17 cellular contexts compared by ENCODE assay signal in the genomic region with DNA sequence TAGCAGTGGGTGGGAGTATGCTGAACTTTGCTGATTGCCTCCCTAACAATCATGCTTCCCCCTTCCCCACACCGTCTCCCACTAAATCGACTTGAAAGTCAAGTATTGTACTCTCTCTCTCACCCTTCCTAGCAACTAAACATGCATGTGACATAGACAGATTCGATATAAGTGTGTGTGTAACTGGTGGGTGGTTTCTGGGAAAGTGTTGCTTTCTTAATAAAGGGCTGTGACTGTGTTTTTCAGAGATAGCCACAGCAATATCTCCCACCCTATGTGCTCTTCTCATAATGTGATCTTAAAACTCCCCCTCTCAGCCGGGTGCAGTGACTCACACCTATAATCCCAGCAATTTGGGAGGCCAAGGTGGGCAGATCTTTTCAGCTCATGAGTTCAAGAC.
"Had no signal": no experiment of that assay in that cellular context is flagged by ENCODE, and none has a peak within 500 bp of the region (broad histone marks: within the 10 kb centered on the region; RNA-seq: fewer than 3 reads in every experiment).

No MANE protein-coding gene starts in this region.

- H3K27ac ChIP-seq: adrenal gland, breast epithelium, parathyroid adenoma, sigmoid colon, stomach had no signal

- H3K36me3 Mint-ChIP-seq: type B pancreatic cell had no signal

- H3K79me2 ChIP-seq: parathyroid adenoma had no signal

- H3K27me3 Mint-ChIP-seq: T-helper 17 cell, type B pancreatic cell had no signal

- H3K36me3 ChIP-seq: adrenal gland, breast epithelium, sigmoid colon, stomach had no signal

- H3K4me1 ChIP-seq: adrenal gland, breast epithelium, parathyroid adenoma, sigmoid colon, stomach had no signal

- FAIRE-seq: astrocyte, frontal cortex, keratinocyte, TTC549 had no signal

- H3K9me3 ChIP-seq: adrenal gland had no signal

- H3K9me3 Mint-ChIP-seq: type B pancreatic cell had no signal

- H3K27me3 ChIP-seq: adrenal gland, breast epithelium, sigmoid colon, stomach had no signal

- H3K4me3 ChIP-seq: adrenal gland, breast epithelium, lung, sigmoid colon, stomach had no signal

- H3K4me3 Mint-ChIP-seq: activated naive CD4-positive, alpha-beta T cell treated with anti-CD3 and anti-CD28 coated beads for 36 hours; nephron; T-helper 17 cell; type B pancreatic cell had no signal

- H3K4me1 Mint-ChIP-seq: nephron, T-helper 17 cell had no signal

- H3K9ac ChIP-seq: parathyroid adenoma had no signal

- H2AFZ ChIP-seq: parathyroid adenoma had no signal

- DNase-seq: activated CD8-positive, alpha-beta memory T cell treated with anti-CD3 and anti-CD28 coated beads, Interleukin-2, amount 50 U/mL, for 4 hours; activated naive CD4-positive, alpha-beta T cell treated with anti-CD3 and anti-CD28 coated beads for 36 hours; adrenal gland; cerebellar nuclear complex; cortex of kidney; sigmoid colon; stomach; T-helper 17 cell had no signal

- H3K27ac Mint-ChIP-seq: activated naive CD4-positive, alpha-beta T cell treated with anti-CD3 and anti-CD28 coated beads for 36 hours; nephron; T-helper 17 cell; type B pancreatic cell had no signal
